Comparison of ENCODE assay signal across 8 cellular contexts in the genomic region with DNA sequence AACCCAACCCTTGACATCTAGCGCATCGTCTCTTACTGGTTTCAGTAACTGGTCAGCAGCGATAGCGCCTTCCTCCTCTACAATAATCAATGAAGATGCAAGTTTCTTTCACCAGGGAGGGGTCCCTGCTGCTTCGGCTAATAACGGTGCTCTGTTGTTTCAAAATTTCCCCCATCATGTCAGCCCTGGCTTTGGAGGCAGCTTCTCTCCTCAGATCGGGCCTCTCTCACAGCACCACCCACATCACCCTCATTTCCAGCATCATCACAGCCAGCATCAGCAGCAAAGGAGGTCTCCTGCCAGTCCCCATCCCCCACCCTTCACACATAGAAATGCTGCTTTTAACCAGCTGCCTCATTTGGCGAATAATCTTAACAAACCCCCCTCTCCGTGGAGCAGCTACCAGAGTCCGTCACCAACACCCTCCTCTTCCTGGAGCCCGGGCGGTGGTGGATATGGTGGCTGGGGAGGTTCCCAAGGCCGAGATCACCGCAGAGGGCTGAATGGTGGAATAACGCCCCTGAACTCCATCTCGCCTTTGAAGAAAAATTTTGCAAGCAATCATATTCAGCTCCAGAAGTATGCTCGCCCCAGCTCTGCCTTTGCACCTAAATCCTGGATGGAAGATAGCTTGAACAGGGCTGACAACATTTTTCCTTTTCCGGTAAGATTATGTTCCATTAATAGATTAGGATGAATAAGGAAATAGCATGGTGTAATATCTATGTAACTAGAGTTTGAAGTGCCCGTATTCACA. TPM values are rescaled to one million over a fixed set of nuclear protein-coding genes. Genes with fewer than 3 reads are reported as not detected.
DNase-seq lines count a peak whose midpoint lies in the region; ATAC-seq and TF ChIP-seq lines count a peak whose summit lies in the region.

No MANE protein-coding gene starts in this region.

- H3K27me3 ChIP-seq in colonic mucosa (no peaks in the 10 kb centered on the region), upper lobe of right lung (no peaks in the 10 kb centered on the region)

- 65 to 70% methylated on average over 13 of the region's 19 CpGs for whole genome bisulfite sequencing in mesodermal cell (ENCODE audit: insufficient coverage in 2 of 2), 2 experiments

- POLR2A ChIA-PET in OCI-LY7 (lab: Charles Lee): interaction anchor here (0.6 to 8.8 kb wide), 28 partner anchors 9 to 1712 kb away, joined by 3 to 122 read pairs (median 4); no protein-coding TSS in a partner anchor

- H3K36me3 ChIP-seq in OCI-LY7 (ENCODE audit: insufficient read depth, low read length) (peaks cover 4% of the 10 kb centered on the region; the same call in 1 of the 2 replicates), colonic mucosa (no peaks in the 10 kb centered on the region), mesodermal cell (ENCODE audit: control insufficient read depth, insufficient read depth, low read length) (no peaks in the 10 kb centered on the region), upper lobe of right lung (no peaks in the 10 kb centered on the region)

- H3K4me1 ChIP-seq in OCI-LY7 (ENCODE audit: insufficient read depth, low read length, poor library complexity, severe bottlenecking) (peaks cover 52% of the 10 kb centered on the region), colonic mucosa (no peaks in the 10 kb centered on the region), mesodermal cell (ENCODE audit: control insufficient read depth, insufficient read depth, low read length, poor library complexity, severe bottlenecking) (peaks cover 15% of the 10 kb centered on the region), upper lobe of right lung (peaks cover 39% of the 10 kb centered on the region)

- TF ChIP-seq CTCF in OCI-LY7 (conservative IDR thresholded peaks at IDR 0.05; ENCODE audit: low read length) (no peak), colonic mucosa (IDR thresholded peaks at IDR 0.05) (no peak), upper lobe of right lung (IDR thresholded peaks at IDR 0.05) (no peak)

- H3K9me2 ChIP-seq in OCI-LY7 (ENCODE audit: insufficient read depth, low read length): no peaks in the 10 kb centered on the region

- no peak for ATAC-seq in upper lobe of right lung

- intact Hi-C loops in OCI-LY7 (cut with micrococcal nuclease; ENCODE audit: unreplicated experiment) (loop anchor here (1.0 kb wide), 1 partner anchor 100 kb away; no protein-coding TSS in a partner anchor), colonic mucosa (cut with DNase I) (loop anchor here (5.0 kb wide), 1 partner anchor 72 kb away; no protein-coding TSS in a partner anchor), upper lobe of right lung (cut with DNase I) (no loop called here)

- H3K4me3 ChIP-seq in OCI-LY7 (ENCODE audit: low read depth, low read length, poor library complexity, severe bottlenecking): peak overlapping the region; percentile 88
- peak overlapping the region; percentile 80 for H3K4me3 ChIP-seq in colonic mucosa
- peak overlapping the region; percentile 93 for H3K4me3 ChIP-seq in mesodermal cell (ENCODE audit: extremely low read depth, insufficient read depth, low read length, poor library complexity, severe bottlenecking)
- peak overlapping the region; percentile 77 for H3K4me3 ChIP-seq in upper lobe of right lung

- peak overlapping the region; percentile 72 for H3K4me2 ChIP-seq in OCI-LY7 (ENCODE audit: low read length)

- H3K27ac ChIP-seq in OCI-LY7 (ENCODE audit: low read depth, low read length, poor library complexity, severe bottlenecking) (peak overlapping the region; percentile 88), colonic mucosa (peak overlapping the region; percentile 46), mesodermal cell (ENCODE audit: low read depth, low read length, severe bottlenecking) (no peak overlapping the region), upper lobe of right lung (peak overlapping the region; percentile 48)

- no peaks in the 10 kb centered on the region for H4K20me1 ChIP-seq in OCI-LY7 (ENCODE audit: insufficient read depth, low read length)

- CTCF ChIA-PET in OCI-LY7 (lab: Charles Lee; ENCODE audit: unreplicated experiment): interaction anchor here (0.5 to 1.4 kb wide), 6 partner anchors 9 to 217 kb away, joined by 3 to 5 read pairs (median 4); no protein-coding TSS in a partner anchor

- no peak overlapping the region for H2AFZ ChIP-seq in OCI-LY7 (ENCODE audit: low read length)

- no TSS peak for BruUV-seq in OCI-LY7 (replicated peaks; lab: Mats Ljungman, UMichigan)

- H3K79me2 ChIP-seq in OCI-LY7 (ENCODE audit: insufficient read depth, low read depth, low read length): peaks cover 72% of the 10 kb centered on the region

- H3K9me3 ChIP-seq in OCI-LY7 (ENCODE audit: low read length) (no peaks in the 10 kb centered on the region), colonic mucosa (no peaks in the 10 kb centered on the region), mesodermal cell (ENCODE audit: control insufficient read depth, low read length) (no peaks in the 10 kb centered on the region), upper lobe of right lung (no peaks in the 10 kb centered on the region)

- peak; percentile 18 for DNase-seq in NCI-H2029 (lab: John Stamatoyannopoulos, UW)
- no peak for DNase-seq in NCI-H2029 treated with DMSO at 0.1 percent for 48 hours (lab: John Stamatoyannopoulos, UW)
- peak; percentile 65 for DNase-seq in OCI-LY7 (ENCODE audit: low spot score)
- no peak for DNase-seq in colonic mucosa
- DNase-seq in upper lobe of right lung: no peak
- no peak for DNase-seq in RKO (ENCODE audit: low spot score)
- DNase-seq in activated gamma-delta T cell treated with Interleukin-2 at 50 U/mL for 16 hours: no peak

- peak overlapping the region in 1 of 2 donors; percentile 40 for H3K9ac ChIP-seq in colonic mucosa (ENCODE audit: low read depth in 2 of 2, low read length in 2 of 2)

RNA-seq across cellular contexts. Expression of a gene that starts 2.2 kb away (rescaled TPM):
- 11.8 and 12.6 TPM in 2 replicates for total RNA-seq in OCI-LY7 (2014; rRNA removed; shearing (Covaris generic))
- 21.5 and 31.8 TPM in 2 replicates for total RNA-seq in OCI-LY7 (2022)
- 10 to 100 TPM; 23.3 to 41.7 TPM for total RNA-seq in colonic mucosa
- 11.6 TPM for polyA plus RNA-seq in mesodermal cell (2013, experiment 1 of 2)
- 11.3 TPM for polyA plus RNA-seq in mesodermal cell (2013, experiment 2 of 2)
- total RNA-seq in upper lobe of right lung: 62.4 TPM

Comparison
In these comparisons a context has a peak if more than half of its experiments do, and no peak if none do; other contexts are left out.
1. DNase-seq: peak in NCI-H2029 (single experiment) and OCI-LY7 (single experiment); none in NCI-H2029 treated with DMSO at 0.1 percent for 48 hours (single experiment), colonic mucosa (single experiment), upper lobe of right lung (single experiment), RKO (single experiment) and activated gamma-delta T cell treated with Interleukin-2 at 50 U/mL for 16 hours (single experiment).
2. Peak in every context shown above with its lines, with median percentiles within 50 percentile points of each other: H3K4me3 ChIP-seq.